Comparison of ENCODE assay signal across 9 cellular contexts in genomic region chrX:63784902-63785692, GRCh38. TPM values are rescaled to one million over a fixed set of nuclear protein-coding genes. Genes with fewer than 3 reads are reported as not detected.
A peak's percentile ranks its signal among the peaks of the same experiment; 100 is the strongest.
DNase-seq lines count a peak whose midpoint lies in the region; ATAC-seq, FAIRE-seq and TF ChIP-seq lines count a peak whose summit lies in the region.
"Had no signal": no experiment of that assay in that cellular context is flagged by ENCODE, and none has a peak within 500 bp of the region (broad histone marks: within the 10 kb centered on the region; RNA-seq: fewer than 3 reads in every experiment).

TSS of gene ARHGEF9 (minus strand) at chrX:63785214. CDS start at chrX:63785145, 69 bp downstream.

- no peak for TF ChIP-seq RAD21 in A549 (conservative IDR thresholded peaks at IDR 0.05 in 1 of 2, IDR thresholded peaks at IDR 0.05 in 1 of 2)

- no peak for FAIRE-seq in A549 (lab: Jason Lieb, UNC)
- FAIRE-seq: bronchial epithelial cell had no signal

- H3K9me3 ChIP-seq in A549, result no peaks in the 10 kb centered on the region

- 56% methylated on average over 17 of the region's 30 CpGs for WGBS in A549 (ENCODE audit: missing lambda C conversion rate)

- H3K9me3 Mint-ChIP-seq in osteocyte (ENCODE audit: unreplicated experiment), result peaks cover 10% of the 10 kb centered on the region

- intact Hi-C loops in left cardiac atrium (cut with DNase I), result no loop called here

- no peak for TF ChIP-seq EP300 in A549 (IDR thresholded peaks at IDR 0.05)

- no peaks in the 10 kb centered on the region for H3K4me1 ChIP-seq in A549

- H3K27me3 Mint-ChIP-seq in osteocyte (ENCODE audit: unreplicated experiment), result no peaks in the 10 kb centered on the region

- H3K27ac Mint-ChIP-seq in osteocyte (ENCODE audit: unreplicated experiment), result peak within 1 kb of the TSS; percentile 71

- TF ChIP-seq POLR2A in A549 (IDR thresholded peaks at IDR 0.05; ENCODE audit: low read length), result no peak

- H3K4me3 Mint-ChIP-seq in osteocyte (ENCODE audit: unreplicated experiment), result peak within 1 kb of the TSS; percentile 71

- POLR2A ChIA-PET in A549 (lab: Yijun Ruan, JAX), result interaction anchor here (0.7 kb wide), 1 partner anchor 30 kb away, joined by 3 read pairs; no protein-coding TSS in a partner anchor

- H3K4me2 ChIP-seq in A549, result no peak within 1 kb of the TSS

- CTCF ChIA-PET in A549 (lab: Yijun Ruan, JAX), result no interaction called here

- no peaks in the 10 kb centered on the region for H3K4me1 Mint-ChIP-seq in osteocyte (ENCODE audit: unreplicated experiment)

- H3K4me3 ChIP-seq in A549, result no peak within 1 kb of the TSS

- ATAC-seq in A549 (no peak), GM21360 (IDR thresholded peaks at IDR 0.05; ENCODE audit: unreplicated experiment) (peak; percentile 59), left cardiac atrium (peak; percentile 82 to 83), GM19023 (IDR thresholded peaks at IDR 0.05; ENCODE audit: unreplicated experiment) (no peak), HG03097 (IDR thresholded peaks at IDR 0.05; ENCODE audit: low FRiP score, unreplicated experiment) (no peak)

- TF ChIP-seq CTCF in A549 (IDR thresholded peaks at IDR 0.05), result no peak
- no peak for TF ChIP-seq CTCF in osteocyte (IDR thresholded peaks at IDR 0.05)

- no peak within 1 kb of the TSS for H3K27ac ChIP-seq in A549

- DNase-seq in A549 (ENCODE audit: low read depth in 1 of 2, low spot score in 1 of 2) (no peak), left cardiac atrium (peak; percentile 22), osteocyte (ENCODE audit: extremely low spot score, unreplicated experiment) (no peak), amniotic stem cell (lab: John Stamatoyannopoulos, UW) (no peak)
- peak; percentile 1 for DNase-seq in activated T-helper 9 cell treated with anti-CD3 and anti-CD28 coated beads, Interleukin-2, amount 50 U/mL, for 16 hours (ENCODE audit: low read depth)

- H3K36me3 Mint-ChIP-seq in osteocyte (ENCODE audit: unreplicated experiment), result no peaks in the 10 kb centered on the region

TF ChIP-seq in A549, 52 proteins besides CTCF, POLR2A, EP300 and RAD21:
- TF ChIP-seq MAFK (IDR thresholded peaks at IDR 0.05; ENCODE audit: partially characterized antibody), result peak; percentile 78
- no peak for TF ChIP-seq EHMT2 (IDR thresholded peaks at IDR 0.05; ENCODE audit: low read depth)
- no peak for TF ChIP-seq MAZ (IDR thresholded peaks at IDR 0.05; ENCODE audit: borderline replicate concordance, low read depth, low read length)
- TF ChIP-seq, protein P1, sequence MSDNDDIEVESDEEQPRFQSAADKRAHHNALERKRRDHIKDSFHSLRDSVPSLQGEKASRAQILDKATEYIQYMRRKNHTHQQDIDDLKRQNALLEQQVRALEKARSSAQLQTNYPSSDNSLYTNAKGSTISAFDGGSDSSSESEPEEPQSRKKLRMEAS (IDR thresholded peaks at IDR 0.05), result no peak
- TF ChIP-seq MYC (IDR thresholded peaks at IDR 0.05; ENCODE audit: borderline replicate concordance, low read length), result no peak
- no peak for TF ChIP-seq ZSCAN20 (CRISPR knock-in tag; IDR thresholded peaks at IDR 0.05)
- TF ChIP-seq RNF2 (IDR thresholded peaks at IDR 0.05; ENCODE audit: borderline replicate concordance, low read depth), result no peak

RNA-seq across cellular contexts. Expression of gene ARHGEF9, which starts in this region (rescaled TPM):
- polyA plus RNA-seq in A549 (2011; rRNA removed) (14.5 and 15.4 TPM in 2 replicates), A549 (2017; fragmentation: RNase III; extraction: RNeasy Plus Mini Kit Qiagen cat#74134 plus additional on column Dnase treatment) (5.4 to 7.4 TPM (median 6.8 TPM) in 3 replicates)
- polyA plus RNA-seq in A549 (2012; cell fraction: cytosol; rRNA removed), result 6.3 and 6.5 TPM in 2 replicates
- polyA plus RNA-seq in A549 (2012; cell fraction: nucleus; rRNA removed), result 9.7 and 12.2 TPM in 2 replicates
- 19.9 and 23.3 TPM in 2 replicates for polyA minus RNA-seq in A549 (2011; rRNA and poly(A)+ RNA removed)
- total RNA-seq in left cardiac atrium (10 to 100 TPM; 69.3 to 73.5 TPM), osteocyte (34.3 and 40.7 TPM in 2 replicates)

Comparison
In these comparisons a context has a peak if more than half of its experiments do, and no peak if none do; other contexts are left out.
1. ATAC-seq: peak in GM21360 (single experiment) and left cardiac atrium (2 of 2); none in A549 (0 of 2), GM19023 (single experiment) and HG03097 (single experiment).
2. DNase-seq: peak in activated T-helper 9 cell treated with anti-CD3 and anti-CD28 coated beads, Interleukin-2, amount 50 U/mL, for 16 hours (single experiment) and left cardiac atrium (single experiment); none in A549 (0 of 2), osteocyte (single experiment) and amniotic stem cell (single experiment).